10 cellular contexts compared by ENCODE assay signal in the genomic region with DNA sequence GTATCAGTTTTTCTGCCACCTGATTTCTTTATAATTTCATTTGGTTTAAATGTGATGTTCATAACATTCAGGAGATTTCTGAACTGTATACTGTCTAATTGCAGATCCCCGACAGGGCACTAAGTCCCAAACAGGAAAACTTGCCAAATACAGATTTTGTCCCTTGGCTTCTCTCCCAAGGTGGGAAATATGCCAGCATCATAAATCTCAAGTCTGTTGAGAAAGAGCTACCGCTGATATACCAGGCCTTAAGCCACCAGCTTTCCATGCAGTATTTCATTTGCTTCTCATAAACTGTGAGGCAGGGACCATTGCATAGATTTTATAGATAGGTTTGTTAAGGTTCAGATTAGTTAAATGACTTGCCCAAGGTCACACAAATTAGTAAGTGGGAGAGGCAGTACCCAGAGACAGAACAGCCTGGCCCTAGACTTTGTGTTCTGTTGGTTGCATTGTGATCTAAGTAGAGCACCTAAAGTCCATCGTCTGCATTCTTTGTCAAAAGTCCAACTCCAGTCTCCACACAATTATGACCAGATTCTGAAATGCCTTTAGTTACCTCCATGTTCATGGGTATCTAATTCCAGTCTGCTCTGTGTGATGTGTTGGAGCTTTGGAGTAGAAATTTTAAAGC. TPM values are rescaled to one million over a fixed set of nuclear protein-coding genes. Genes with fewer than 3 reads are reported as not detected.
DNase-seq lines count a peak whose midpoint lies in the region; FAIRE-seq and TF ChIP-seq lines count a peak whose summit lies in the region.
"Had no signal": no experiment of that assay in that cellular context is flagged by ENCODE, and none has a peak within 500 bp of the region (broad histone marks: within the 10 kb centered on the region; RNA-seq: fewer than 3 reads in every experiment).

No MANE protein-coding gene starts in this region.

- H3K36me3 Mint-ChIP-seq in Calu3 (ENCODE audit: insufficient read depth, unreplicated experiment): no peaks in the 10 kb centered on the region
- peaks cover 9% of the 10 kb centered on the region for H3K36me3 Mint-ChIP-seq in type B pancreatic cell

- 16% methylated on average over 3 of the region's 3 CpGs for WGBS in liver
- WGBS in thyroid gland, 2 donors: 15 to 27% methylated on average over 3 of the region's 3 CpGs

- H3K4me3 ChIP-seq in cardiac fibroblast (replicated peaks in 1 of 2; ENCODE audit: low read depth in 2 of 2, low read length in 2 of 2) (no peak overlapping the region), liver (ENCODE audit: low read depth in 1 of 3, low read length in 3 of 3) (no peak overlapping the region), thyroid gland (replicated peaks in 1 of 3) (no peak overlapping the region)

- CTCF ChIA-PET in Calu3 (lab: Charles Lee): no interaction called here

- peaks cover 1 to 31% (median 20%) of the 10 kb centered on the region in 4 donors for H3K4me1 ChIP-seq in liver (ENCODE audit: control insufficient read depth in 4 of 4, insufficient read depth in 4 of 4, low read length in 3 of 4)
- peaks cover 46 to 67% of the 10 kb centered on the region in 2 donors for H3K4me1 ChIP-seq in thyroid gland

- TF ChIP-seq POLR2A in thyroid gland (IDR thresholded peaks at IDR 0.05): no peak

- no peaks in the 10 kb centered on the region for H3K27me3 Mint-ChIP-seq in Calu3 (ENCODE audit: unreplicated experiment)
- no peaks in the 10 kb centered on the region for H3K27me3 Mint-ChIP-seq in type B pancreatic cell

- H3K9me3 ChIP-seq in liver (ENCODE audit: control insufficient read depth in 4 of 4, low read length in 3 of 4): no peaks in the 10 kb centered on the region
- no peaks in the 10 kb centered on the region for H3K9me3 ChIP-seq in thyroid gland

- H3K9me3 Mint-ChIP-seq in Calu3 (ENCODE audit: low read depth, unreplicated experiment) (no peaks in the 10 kb centered on the region), type B pancreatic cell (no peaks in the 10 kb centered on the region)

- DNase-seq in HTR-8/SVneo (ENCODE audit: insufficient read length, low spot score) (peak; percentile 35), cardiac fibroblast (ENCODE audit: low read depth in 2 of 2) (peak; percentile 63 to 86), thyroid gland (peak in 1 of 2 donors; percentile 42), Calu3 (no peak), DMS53 (lab: John Stamatoyannopoulos, UW) (no peak), type B pancreatic cell (ENCODE audit: extremely low spot score, unreplicated experiment) (no peak)
- no peak for DNase-seq in activated naive CD4-positive, alpha-beta T cell treated with anti-CD3 and anti-CD28 coated beads, Interleukin-2, amount 50 U/mL, for 16 hours
- DNase-seq: activated CD4-positive, alpha-beta T cell treated with anti-CD3 and anti-CD28 coated beads, Interleukin-2, amount 50 U/mL, for 48 hours; mesendoderm had no signal

- H3K27me3 ChIP-seq in liver (ENCODE audit: control insufficient read depth in 4 of 4, insufficient read depth in 4 of 4, low read length in 3 of 4): no peaks in the 10 kb centered on the region
- H3K27me3 ChIP-seq in thyroid gland: no peaks in the 10 kb centered on the region

- no peaks in the 10 kb centered on the region for H3K36me3 ChIP-seq in liver (ENCODE audit: control insufficient read depth in 4 of 4, insufficient read depth in 3 of 4, low read depth in 1 of 4, low read length in 3 of 4)
- no peaks in the 10 kb centered on the region for H3K36me3 ChIP-seq in thyroid gland

- no peak for FAIRE-seq in HTR-8/SVneo (lab: Jason Lieb, UNC)

- no TSS peak for BruUV-seq in Calu3 (replicated peaks; lab: Mats Ljungman, UMichigan)

- TF ChIP-seq CTCF in cardiac fibroblast (IDR thresholded peaks at IDR 0.05; ENCODE audit: low read depth, low read length) (no peak), liver (IDR thresholded peaks at IDR 0.05; ENCODE audit: low read depth, low read length, missing input control) (no peak), thyroid gland (IDR thresholded peaks at IDR 0.05) (no peak), Calu3 (IDR thresholded peaks at IDR 0.05; ENCODE audit: unreplicated experiment) (no peak), type B pancreatic cell (conservative IDR thresholded peaks at IDR 0.05) (no peak)

- H3K27ac Mint-ChIP-seq in Calu3 (ENCODE audit: unreplicated experiment): no peak overlapping the region
- H3K27ac Mint-ChIP-seq in type B pancreatic cell: no peak overlapping the region

- H3K4me1 Mint-ChIP-seq in Calu3 (ENCODE audit: low read depth, unreplicated experiment): no peaks in the 10 kb centered on the region
- H3K4me1 Mint-ChIP-seq in type B pancreatic cell (ENCODE audit: unreplicated experiment): peaks cover 11% of the 10 kb centered on the region

- H3K4me3 Mint-ChIP-seq in Calu3 (ENCODE audit: low read depth, unreplicated experiment): no peak overlapping the region
- H3K4me3 Mint-ChIP-seq in type B pancreatic cell: no peak overlapping the region

- no peak overlapping the region for H3K9ac ChIP-seq in liver (ENCODE audit: low read depth in 1 of 2, low read length in 2 of 2)

- H3K27ac ChIP-seq in liver (ENCODE audit: low read depth in 1 of 2, low read length in 2 of 2) (no peak overlapping the region), thyroid gland (peak overlapping the region; percentile 5 to 82 (median 75))

- intact Hi-C loops in thyroid gland (cut with DNase I): no loop called here
- intact Hi-C loops in Calu3 (cut with micrococcal nuclease; ENCODE audit: unreplicated experiment): no loop called here

- peak in 1 of 2 donors; percentile 15 for TF ChIP-seq RAD21 in liver (IDR thresholded peaks at IDR 0.05)

TF ChIP-seq in liver, 16 proteins besides CTCF, POLR2A, EP300 and RAD21:
- TF ChIP-seq NR2F2 (IDR thresholded peaks at IDR 0.05) (no peak), HNF4A (conservative IDR thresholded peaks at IDR 0.05) (peak; percentile 50 to 89), SP1 (IDR thresholded peaks at IDR 0.05) (peak; percentile 59), JUND (IDR thresholded peaks at IDR 0.05) (no peak), EGR1 (IDR thresholded peaks at IDR 0.05; ENCODE audit: low read depth in 2 of 2) (no peak), RXRA (IDR thresholded peaks at IDR 0.05) (peak in 1 of 2 donors; percentile 19), REST (IDR thresholded peaks at IDR 0.05) (no peak), FOXA2 (IDR thresholded peaks at IDR 0.05) (no peak)
- TF ChIP-seq, protein P1, sequence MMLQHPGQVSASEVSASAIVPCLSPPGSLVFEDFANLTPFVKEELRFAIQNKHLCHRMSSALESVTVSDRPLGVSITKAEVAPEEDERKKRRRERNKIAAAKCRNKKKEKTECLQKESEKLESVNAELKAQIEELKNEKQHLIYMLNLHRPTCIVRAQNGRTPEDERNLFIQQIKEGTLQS (IDR thresholded peaks at IDR 0.05): no peak

RNA-seq across cellular contexts. Expression of gene GPR21, which starts 16.2 kb away (rescaled TPM):
- total RNA-seq in liver (under 1 TPM in 1 of 2 donors, not detected in 1; 0.67 TPM), thyroid gland (10 to 100 TPM in 1 of 4 donors, 1 to 10 TPM in 3; 4.0 to 11.8 (median 5.7) TPM), Calu3 (2022) (2.0 and 3.1 TPM in 2 replicates), type B pancreatic cell (ENCODE audit: low replicate concordance) (0.46 and 1.1 TPM in 2 replicates)
- polyA plus RNA-seq in liver: under 1 TPM in 1 of 2 donors, not detected in 1; 0.07 TPM

Comparison
In these comparisons a context has a peak if more than half of its experiments do, and no peak if none do; other contexts are left out.
1. DNase-seq: peak in HTR-8/SVneo (single experiment) and cardiac fibroblast (2 of 2); none in Calu3 (single experiment), DMS53 (single experiment), activated naive CD4-positive, alpha-beta T cell treated with anti-CD3 and anti-CD28 coated beads, Interleukin-2, amount 50 U/mL, for 16 hours (single experiment) and type B pancreatic cell (single experiment).
2. H3K27ac ChIP-seq: peak in thyroid gland (3 of 3); none in liver (0 of 2).